ENCODE assay signal across 8 cellular contexts in the genomic region with DNA sequence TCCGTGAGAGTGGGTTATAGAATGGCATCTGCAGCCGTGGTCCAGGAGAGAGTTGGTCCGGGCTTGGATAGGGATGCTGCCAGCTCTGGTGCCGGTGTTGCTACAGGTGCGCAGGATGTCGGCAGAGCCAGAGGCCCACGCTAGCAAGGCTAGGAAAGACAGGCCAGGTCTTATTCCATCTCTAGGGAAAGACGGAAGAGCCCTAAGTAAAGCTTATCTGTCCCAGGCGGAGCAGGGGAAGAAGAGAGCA. TPM values are rescaled to one million over a fixed set of nuclear protein-coding genes. Genes with fewer than 3 reads are reported as not detected.
A peak's percentile ranks its signal among the peaks of the same experiment; 100 is the strongest.
DNase-seq lines count a peak whose midpoint lies in the region; ATAC-seq and TF ChIP-seq lines count a peak whose summit lies in the region.

No MANE protein-coding gene starts in this region.

- no peaks in the 10 kb centered on the region for H3K27me3 ChIP-seq in neuron (ENCODE audit: insufficient read depth, low read length)

- no peak for ATAC-seq in HG02588 (IDR thresholded peaks at IDR 0.05; ENCODE audit: unreplicated experiment)

- peak overlapping the region; percentile 76 for H3K27ac Mint-ChIP-seq in dendritic cell treated with granulocyte-macrophage colony-stimulating factor and Interleukin-4, amounts not matched to agents 40 ng/mL and 50 ng/mL, for 4 days

- H2AFZ ChIP-seq in neuron (ENCODE audit: low read depth, low read length), result peak overlapping the region; percentile 78

- DNase-seq in NCI-H187 treated with DMSO at 0.1 percent for 48 hours (lab: John Stamatoyannopoulos, UW) (peak; percentile 76), NCI-H187 (lab: John Stamatoyannopoulos, UW) (no peak), GM13976 (ENCODE audit: low spot score) (no peak)
- no peak for DNase-seq in Jurkat, Clone E6-1 (ENCODE audit: low read depth, low spot score)
- no peak for DNase-seq in activated effector memory CD4-positive, alpha-beta T cell treated with Interleukin-2 at 50 U/mL for 16 hours

- H3K36me3 ChIP-seq in neuron (ENCODE audit: insufficient read depth, low read length), result peaks cover 19% of the 10 kb centered on the region

- no peaks in the 10 kb centered on the region for H3K9me3 Mint-ChIP-seq in dendritic cell treated with granulocyte-macrophage colony-stimulating factor and Interleukin-4, amounts not matched to agents 40 ng/mL and 50 ng/mL, for 4 days

- in situ Hi-C loops in GM13976 (cut with MboI; ENCODE audit: low sequenced_read_pairs, unreplicated experiment), result no loop called here

- H3K9me3 ChIP-seq in neuron (ENCODE audit: low read length), result no peaks in the 10 kb centered on the region

- peaks cover 64% of the 10 kb centered on the region for H3K4me1 Mint-ChIP-seq in dendritic cell treated with granulocyte-macrophage colony-stimulating factor and Interleukin-4, amounts not matched to agents 40 ng/mL and 50 ng/mL, for 4 days (ENCODE audit: low read depth)

- intact Hi-C loops in dendritic cell treated with granulocyte-macrophage colony-stimulating factor and Interleukin-4, amounts not matched to agents 40 ng/mL and 50 ng/mL, for 4 days (cut with micrococcal nuclease), result no loop called here

- H3K27me3 Mint-ChIP-seq in dendritic cell treated with granulocyte-macrophage colony-stimulating factor and Interleukin-4, amounts not matched to agents 40 ng/mL and 50 ng/mL, for 4 days, result no peaks in the 10 kb centered on the region

- H3K4me3 Mint-ChIP-seq in dendritic cell treated with granulocyte-macrophage colony-stimulating factor and Interleukin-4, amounts not matched to agents 40 ng/mL and 50 ng/mL, for 4 days, result peak overlapping the region; percentile 85

- H3K36me3 Mint-ChIP-seq in dendritic cell treated with granulocyte-macrophage colony-stimulating factor and Interleukin-4, amounts not matched to agents 40 ng/mL and 50 ng/mL, for 4 days (ENCODE audit: low read depth), result peaks cover 60% of the 10 kb centered on the region

- peak overlapping the region; percentile 83 for H3K4me3 ChIP-seq in Jurkat, Clone E6-1 (ENCODE audit: low read length)
- H3K4me3 ChIP-seq in neuron (ENCODE audit: low read length), result peak overlapping the region; percentile 75

- no peak for TF ChIP-seq CTCF in GM13976 (IDR thresholded peaks at IDR 0.05; ENCODE audit: borderline replicate concordance, control extremely low read depth, extremely low read depth, insufficient read depth, missing control alignments)

- H3K4me1 ChIP-seq in neuron (ENCODE audit: insufficient read depth, low read length), result peaks cover 15% of the 10 kb centered on the region

RNA-seq across cellular contexts. Expression of a gene that starts 0.5 kb away (rescaled TPM):
- polyA plus RNA-seq in Jurkat, Clone E6-1 (2012; ENCODE audit: insufficient read depth, insufficient read length), result 321 TPM

RNA-seq across cellular contexts. Expression of a gene that starts 5.0 kb away (rescaled TPM):
- polyA plus RNA-seq in Jurkat, Clone E6-1 (2012; ENCODE audit: insufficient read depth, insufficient read length), result not detected

RNA-seq across cellular contexts. Expression of a gene that starts 5.9 kb away (rescaled TPM):
- polyA plus RNA-seq in Jurkat, Clone E6-1 (2012; ENCODE audit: insufficient read depth, insufficient read length), result 54.8 TPM

RNA-seq across cellular contexts. Expression of a gene that starts 10.9 kb away (rescaled TPM):
- 271 TPM for polyA plus RNA-seq in Jurkat, Clone E6-1 (2012; ENCODE audit: insufficient read depth, insufficient read length)

RNA-seq across cellular contexts. Expression of a gene that starts 11.8 kb away (rescaled TPM):
- 57.2 TPM for polyA plus RNA-seq in Jurkat, Clone E6-1 (2012; ENCODE audit: insufficient read depth, insufficient read length)
